ENCODE assay signal across 10 cellular contexts in genomic region chr9:136011703-136012496, GRCh38. TPM values are rescaled to one million over a fixed set of nuclear protein-coding genes. Genes with fewer than 3 reads are reported as not detected.
DNase-seq lines count a peak whose midpoint lies in the region; ATAC-seq, FAIRE-seq and TF ChIP-seq lines count a peak whose summit lies in the region.
"Had no signal": no experiment of that assay in that cellular context is flagged by ENCODE, and none has a peak within 500 bp of the region (broad histone marks: within the 10 kb centered on the region; RNA-seq: fewer than 3 reads in every experiment).

No MANE protein-coding gene starts in this region.

- no peaks in the 10 kb centered on the region for H4K20me1 ChIP-seq in K562 (replicated peaks; ENCODE audit: control insufficient read depth, insufficient read depth, low read length)

- TF ChIP-seq CTCF in K562 (IDR thresholded peaks at IDR 0.05 in 2 of 3, conservative IDR thresholded peaks at IDR 0.05 in 1 of 3; ENCODE audit: insufficient read depth in 2 of 3, low read depth in 1 of 3, low read length in 3 of 3) = no peak
- no peak for TF ChIP-seq CTCF in retinal pigment epithelial cell (conservative IDR thresholded peaks at IDR 0.05; ENCODE audit: low read depth, low read length)

- no peak for TF ChIP-seq RAD21 in K562 (CRISPR knock-in tag; conservative IDR thresholded peaks at IDR 0.05 in 1 of 2, IDR thresholded peaks at IDR 0.05 in 1 of 2)

- H3K4me3 ChIP-seq in K562 (no peak overlapping the region), retinal pigment epithelial cell (ENCODE audit: low read length) (no peak overlapping the region)

- peaks cover 15% of the 10 kb centered on the region for H3K9me1 ChIP-seq in K562 (ENCODE audit: control insufficient read depth, insufficient read depth, low read length)

- H2AFZ ChIP-seq in K562 (ENCODE audit: low read depth, low read length) = no peak overlapping the region

- BruUV-seq in K562 (replicated peaks; lab: Mats Ljungman, UMichigan) = no TSS peak

- H3K9me3 ChIP-seq in K562 (replicated peaks; ENCODE audit: control insufficient read depth, insufficient read depth, low read depth, low read length) = no peaks in the 10 kb centered on the region

- no peak overlapping the region for H3K9ac ChIP-seq in K562 (ENCODE audit: insufficient read depth in 1 of 2, low read depth in 2 of 2, low read length in 2 of 2)

- peaks cover 0 to 63% of the 10 kb centered on the region in 2 experiments; a peak in 2 of 5 replicates for H3K4me1 ChIP-seq in K562 (replicated peaks in 1 of 2; ENCODE audit: control insufficient read depth in 2 of 2, insufficient read depth in 2 of 2, low read length in 2 of 2)

- in situ Hi-C loops in K562 (cut with MboI) = no loop called here

- POLR2A ChIA-PET in K562 (lab: Yijun Ruan, JAX) = interaction anchor here (1.0 kb wide), 1 partner anchor 9 kb away, joined by 4 read pairs; no protein-coding TSS in a partner anchor

- intact Hi-C loops in K562 (cut with micrococcal nuclease) = no loop called here

- H3K36me3 ChIP-seq in K562 (ENCODE audit: control insufficient read depth, insufficient read depth, low read length) = peaks cover 64% of the 10 kb centered on the region; the same call in 1 of the 3 replicates

- no peak for TF ChIP-seq POLR2A in K562 (conservative IDR thresholded peaks at IDR 0.05)

- ATAC-seq in K562 (peak; percentile 43; the same call in 2 of the 3 replicates), GM19035 (IDR thresholded peaks at IDR 0.05; ENCODE audit: unreplicated experiment) (no peak)

- WGBS in K562 (ENCODE audit: insufficient coverage, low coverage, missing lambda C conversion rate) = 94% methylated on average over 34 of the region's 59 CpGs

- no peak overlapping the region for H3K4me2 ChIP-seq in K562 (ENCODE audit: insufficient read depth, low read length)

- H3K27ac ChIP-seq in K562 (ENCODE audit: extremely low read depth, low read depth, low read length) = no peak overlapping the region

- peak; percentile 43 for DNase-seq in GM03348 (ENCODE audit: low spot score)
- peak in 2 of 4 experiments; percentile 34 to 38 for DNase-seq in K562 (ENCODE audit: extremely low read depth in 1 of 4, low spot score in 3 of 4)
- DNase-seq in hypothalamus (lab: John Stamatoyannopoulos, UW) = peak in 38 of 51 donors; percentile 19 to 85 (median 44)
- peak; percentile 72 for DNase-seq in retinal pigment epithelial cell (ENCODE audit: low read depth)
- no peak for DNase-seq in cerebellar cortex (ENCODE audit: low spot score)
- DNase-seq in NK-92 (lab: John Stamatoyannopoulos, UW; ENCODE audit: unreplicated experiment) = no peak
- DNase-seq in NCI-H446 treated with DMSO at 0.1 percent for 48 hours (lab: John Stamatoyannopoulos, UW) = no peak
- DNase-seq: activated naive CD8-positive, alpha-beta T cell treated with anti-CD3 and anti-CD28 coated beads, Interleukin-2, amount 10 ng/mL, durations not matched to agents 7 days and 5 days; Calu3 had no signal

- H3K27me3 ChIP-seq in K562 (ENCODE audit: control insufficient read depth in 2 of 2, insufficient read depth in 2 of 2, low read length in 2 of 2) = no peaks in the 10 kb centered on the region

- no peak for TF ChIP-seq EP300 in K562 (IDR thresholded peaks at IDR 0.05; ENCODE audit: low read length)

- CTCF ChIA-PET in K562 (lab: Yijun Ruan, JAX; ENCODE audit: low intra/inter-chr PET ratio) = no interaction called here

- FAIRE-seq in K562 (lab: Jason Lieb, UNC) = no peak

- H3K79me2 ChIP-seq in K562 (ENCODE audit: control insufficient read depth, insufficient read depth, low read length) = peaks cover 5% of the 10 kb centered on the region; the same call in 1 of the 3 replicates

TF ChIP-seq in K562, 482 proteins besides CTCF, POLR2A, EP300 and RAD21:
- TF ChIP-seq RAD51 (IDR thresholded peaks at IDR 0.05; ENCODE audit: borderline replicate concordance, low read depth) (no peak), RBM14 (IDR thresholded peaks at IDR 0.05; ENCODE audit: borderline replicate concordance, insufficient read depth, low read depth, low read length) (0 out of 2 replicates have a peak, but pooled peaks have one; percentile 34), USF1 (CRISPR knock-in tag; IDR thresholded peaks at IDR 0.05) (peak; percentile 27; the same call in 1 of the 2 replicates), ZNF407 (IDR thresholded peaks at IDR 0.05; ENCODE audit: low read depth) (peak; percentile 85), NFIC (IDR thresholded peaks at IDR 0.05) (peak; percentile 79)

RNA-seq across cellular contexts. Expression of gene UBAC1, which starts 50.7 kb away (rescaled TPM):
- total RNA-seq in K562 (2011; cell fraction: chromatin; rRNA removed; ENCODE audit: low replicate concordance) = 536 and 854 TPM in 2 replicates
- total RNA-seq in K562 (2011; cell fraction: nucleolus; rRNA removed) = 552 and 553 TPM in 2 replicates
- 447 and 492 TPM in 2 replicates for total RNA-seq in K562 (2011; cell fraction: nucleoplasm; rRNA removed)
- total RNA-seq in K562 (2014; rRNA removed) (399 and 504 TPM in 2 replicates), K562 (2014; rRNA removed; fragmentation: Illumina TruSeq; extraction: Trizol) (138 and 145 TPM in 2 replicates), K562 (2015; rRNA removed; fragmentation: Illumina TruSeq; extraction: Trizol) (166 and 171 TPM in 2 replicates), K562 (2021) (294 and 309 TPM in 2 replicates)
- polyA plus RNA-seq in K562 (2011; rRNA removed) (385 and 395 TPM in 2 replicates), K562 (2014; fragmentation: Illumina TruSeq; extraction: Trizol) (219 and 228 TPM in 2 replicates), K562 (2014; fragmentation: Nextera tagmentation; extraction: Ambion mirVana) (100 to 1,000 TPM in 1 of 2 experiments, 10 to 100 TPM in 1; 94.0 to 117 TPM), K562 (2014; rRNA removed) (381 and 405 TPM in 2 replicates)
- polyA plus RNA-seq in K562 (2011; cell fraction: cytosol; rRNA removed) = 447 and 505 TPM in 2 replicates
- polyA plus RNA-seq in K562 (2011; cell fraction: nucleus; rRNA removed) = 838 and 845 TPM in 2 replicates
- 178 and 239 TPM in 2 replicates for polyA plus RNA-seq in K562 (2012)
- polyA minus RNA-seq in K562 (2011; rRNA and poly(A)+ RNA removed) = 128 and 165 TPM in 2 replicates
- polyA minus RNA-seq in K562 (2011; cell fraction: cytosol; rRNA and poly(A)+ RNA removed) = 110 and 129 TPM in 2 replicates
- polyA minus RNA-seq in K562 (2011; cell fraction: nucleus; rRNA and poly(A)+ RNA removed) = 120 and 171 TPM in 2 replicates

Comparison
In these comparisons a context has a peak if more than half of its experiments do, and no peak if none do; other contexts are left out.
1. DNase-seq: peak in GM03348 (single experiment), hypothalamus (38 of 51) and retinal pigment epithelial cell (single experiment); none in cerebellar cortex (single experiment), NK-92 (single experiment) and NCI-H446 treated with DMSO at 0.1 percent for 48 hours (single experiment).